8 cellular contexts compared by ENCODE assay signal in genomic region chr14:61569783-61570182, GRCh38.
DNase-seq lines count a peak whose midpoint lies in the region; ATAC-seq and FAIRE-seq lines count a peak whose summit lies in the region.

No MANE protein-coding gene starts in this region.

- peak overlapping the region; percentile 97 for H3K27ac ChIP-seq in BLaER1

- peak overlapping the region; percentile 81 for H3K9ac ChIP-seq in BLaER1

- FAIRE-seq in urothelium cell line (lab: Jason Lieb, UNC) = peak; percentile 99

- H3K36me3 ChIP-seq in BLaER1 = no peaks in the 10 kb centered on the region

- no peak overlapping the region for H3K4me3 ChIP-seq in BLaER1

- DNase-seq in NCI-H2107 treated with DMSO at 0.1 percent for 48 hours (lab: John Stamatoyannopoulos, UW; ENCODE audit: unreplicated experiment) (peak; percentile 81), iris pigment epithelial cell (ENCODE audit: low read depth) (peak; percentile 95), urothelium cell line (ENCODE audit: low spot score) (peak; percentile 88), NCI-H1105 (lab: John Stamatoyannopoulos, UW) (no peak), ureter (ENCODE audit: low spot score) (no peak)
- peak; percentile 27 for DNase-seq in activated naive CD4-positive, alpha-beta T cell treated with anti-CD3 and anti-CD28 coated beads, Interleukin-2, amount 50 U/mL, for 16 hours

- no peaks in the 10 kb centered on the region for H3K27me3 ChIP-seq in BLaER1

- H3K4me2 ChIP-seq in BLaER1 = peak overlapping the region; percentile 77

- no peaks in the 10 kb centered on the region for H3K9me3 ChIP-seq in BLaER1

- H4K20me1 ChIP-seq in BLaER1 = no peaks in the 10 kb centered on the region

- no peak for ATAC-seq in GM19324 (IDR thresholded peaks at IDR 0.05; ENCODE audit: low FRiP score, unreplicated experiment)

- H3K4me1 ChIP-seq in BLaER1 = peaks cover 79% of the 10 kb centered on the region

Comparison
In these comparisons a context has a peak if more than half of its experiments do, and no peak if none do; other contexts are left out.
1. DNase-seq: peak in NCI-H2107 treated with DMSO at 0.1 percent for 48 hours (single experiment), activated naive CD4-positive, alpha-beta T cell treated with anti-CD3 and anti-CD28 coated beads, Interleukin-2, amount 50 U/mL, for 16 hours (single experiment), iris pigment epithelial cell (single experiment) and urothelium cell line (single experiment); none in NCI-H1105 (single experiment) and ureter (single experiment).